9 cellular contexts compared by ENCODE assay signal in the genomic region with DNA sequence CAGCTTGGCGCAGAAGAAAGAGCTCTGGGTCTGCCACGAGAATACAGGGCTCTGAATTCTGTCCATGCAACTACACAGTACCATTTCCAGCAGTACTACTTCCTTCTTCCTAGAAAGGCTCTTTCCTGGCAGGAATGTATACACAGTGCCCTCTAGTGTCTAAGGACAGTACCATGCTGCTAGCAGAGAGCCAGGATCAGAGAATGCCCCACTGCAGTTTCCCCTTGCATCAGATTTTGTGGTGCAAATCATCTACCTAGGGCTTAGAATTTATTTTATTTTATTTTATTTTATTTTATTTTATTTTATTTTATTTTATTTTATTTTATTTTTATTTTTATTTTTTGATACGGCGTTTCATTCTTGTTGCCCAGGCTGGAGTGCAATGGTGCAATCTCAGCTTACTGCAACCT. TPM values are rescaled to one million over a fixed set of nuclear protein-coding genes. Genes with fewer than 3 reads are reported as not detected.
DNase-seq lines count a peak whose midpoint lies in the region; ATAC-seq, FAIRE-seq and TF ChIP-seq lines count a peak whose summit lies in the region.
"Had no signal": no experiment of that assay in that cellular context is flagged by ENCODE, and none has a peak within 500 bp of the region (broad histone marks: within the 10 kb centered on the region; RNA-seq: fewer than 3 reads in every experiment).

No MANE protein-coding gene starts in this region.

- no peak overlapping the region for H3K27ac ChIP-seq in K562 (ENCODE audit: extremely low read depth, low read depth, low read length)

- peak; percentile 98 for FAIRE-seq in K562 (lab: Jason Lieb, UNC)

- H3K36me3 Mint-ChIP-seq in activated T-cell treated with anti-CD3 and anti-CD28 coated beads, Interleukin-2, amount 50 U/mL, for 24 hours (ENCODE audit: low read depth), result no peaks in the 10 kb centered on the region

- CTCF ChIA-PET in K562 (lab: Yijun Ruan, JAX; ENCODE audit: low intra/inter-chr PET ratio), result interaction anchor here (1.0 kb wide), 1 partner anchor 84 kb away, joined by 4 read pairs; no protein-coding TSS in a partner anchor

- ATAC-seq in K562 (peak; percentile 91), mucosa of descending colon (peak; percentile 90), GM21381 (IDR thresholded peaks at IDR 0.05; ENCODE audit: unreplicated experiment) (no peak)

- H3K9me3 Mint-ChIP-seq in activated T-cell treated with anti-CD3 and anti-CD28 coated beads, Interleukin-2, amount 50 U/mL, for 24 hours, result no peaks in the 10 kb centered on the region

- TF ChIP-seq CTCF in GM12872 (IDR thresholded peaks at IDR 0.05; ENCODE audit: insufficient read depth, low read depth, low read length) (peak; percentile 81), K562 (IDR thresholded peaks at IDR 0.05 in 2 of 3, conservative IDR thresholded peaks at IDR 0.05 in 1 of 3; ENCODE audit: insufficient read depth in 2 of 3, low read depth in 1 of 3, low read length in 3 of 3) (peak; percentile 76 to 83 (median 78)), mucosa of descending colon (IDR thresholded peaks at IDR 0.05) (peak; percentile 47)

- no peak overlapping the region for H3K9ac ChIP-seq in K562 (ENCODE audit: insufficient read depth in 1 of 2, low read depth in 2 of 2, low read length in 2 of 2)

- 2% methylated on average over 4 of the region's 4 CpGs for WGBS in K562 (ENCODE audit: insufficient coverage, low coverage, missing lambda C conversion rate)

- DNase-seq in AG08396 (ENCODE audit: low spot score), result peak; percentile 61
- peak; percentile 63 for DNase-seq in NCI-H2171 treated with DMSO at 0.1 percent for 48 hours (lab: John Stamatoyannopoulos, UW)
- peak; percentile 61 to 87 (median 82) for DNase-seq in K562 (ENCODE audit: extremely low read depth in 1 of 4, low spot score in 3 of 4)
- peak in 1 of 3 donors; percentile 23 for DNase-seq in mucosa of descending colon
- DNase-seq in activated T-cell treated with anti-CD3 and anti-CD28 coated beads, Interleukin-2, amount 50 U/mL, for 24 hours, result no peak
- DNase-seq in activated T-cell treated with anti-CD3 and anti-CD28 coated beads, Interleukin-2, amount 50 U/mL, for 1 hour, result no peak

- BruUV-seq in K562 (replicated peaks; lab: Mats Ljungman, UMichigan), result no TSS peak

- intact Hi-C loops in K562 (cut with micrococcal nuclease) (loop anchor here (1.0 kb wide), 1 partner anchor 84 kb away; no protein-coding TSS in a partner anchor), mucosa of descending colon (cut with DNase I, micrococcal nuclease) (no loop called here)

- H3K36me3 ChIP-seq in K562 (ENCODE audit: control insufficient read depth, insufficient read depth, low read length) (no peaks in the 10 kb centered on the region), mucosa of descending colon (ENCODE audit: low read depth) (no peaks in the 10 kb centered on the region)

- no peak overlapping the region for H3K27ac Mint-ChIP-seq in activated T-cell treated with anti-CD3 and anti-CD28 coated beads, Interleukin-2, amount 50 U/mL, for 24 hours

- peaks cover 23 to 56% of the 10 kb centered on the region in 2 experiments; a peak in 4 of 5 replicates for H3K27me3 ChIP-seq in K562 (ENCODE audit: control insufficient read depth in 2 of 2, insufficient read depth in 2 of 2, low read length in 2 of 2)

- POLR2A ChIA-PET in K562 (lab: Yijun Ruan, JAX), result interaction anchor here (0.6 kb wide), 1 partner anchor 17 kb away, joined by 3 read pairs; no protein-coding TSS in a partner anchor

- no peaks in the 10 kb centered on the region for H3K9me1 ChIP-seq in K562 (ENCODE audit: control insufficient read depth, insufficient read depth, low read length)

- H2AFZ ChIP-seq in K562 (ENCODE audit: low read depth, low read length), result no peak overlapping the region

- TF ChIP-seq EP300 in K562 (IDR thresholded peaks at IDR 0.05; ENCODE audit: low read length), result no peak

- peaks cover 28% of the 10 kb centered on the region for H3K27me3 Mint-ChIP-seq in activated T-cell treated with anti-CD3 and anti-CD28 coated beads, Interleukin-2, amount 50 U/mL, for 24 hours

- TF ChIP-seq POLR2A in K562 (conservative IDR thresholded peaks at IDR 0.05), result no peak

- H3K4me1 Mint-ChIP-seq in activated T-cell treated with anti-CD3 and anti-CD28 coated beads, Interleukin-2, amount 50 U/mL, for 24 hours (ENCODE audit: low read depth), result peaks cover 2% of the 10 kb centered on the region

- peaks cover 4% of the 10 kb centered on the region; the same call in 1 of the 2 replicates for H4K20me1 ChIP-seq in K562 (replicated peaks; ENCODE audit: control insufficient read depth, insufficient read depth, low read length)

- H3K4me2 ChIP-seq in K562 (ENCODE audit: insufficient read depth, low read length), result no peak overlapping the region

- H3K4me3 ChIP-seq in K562, result no peak overlapping the region
- H3K4me3 ChIP-seq in mucosa of descending colon, result no peak overlapping the region

- H3K4me1 ChIP-seq in K562 (replicated peaks in 1 of 2; ENCODE audit: control insufficient read depth in 2 of 2, insufficient read depth in 2 of 2, low read length in 2 of 2) (no peaks in the 10 kb centered on the region), mucosa of descending colon (ENCODE audit: low read depth) (no peaks in the 10 kb centered on the region)

- H3K9me3 ChIP-seq in K562 (replicated peaks; ENCODE audit: control insufficient read depth, insufficient read depth, low read depth, low read length) (no peaks in the 10 kb centered on the region), mucosa of descending colon (no peaks in the 10 kb centered on the region)

- H3K79me2 ChIP-seq in K562 (ENCODE audit: control insufficient read depth, insufficient read depth, low read length), result no peaks in the 10 kb centered on the region

- peak; percentile 26 to 86; a peak in 3 of 4 replicates for TF ChIP-seq RAD21 in K562 (CRISPR knock-in tag; conservative IDR thresholded peaks at IDR 0.05 in 1 of 2, IDR thresholded peaks at IDR 0.05 in 1 of 2)

- in situ Hi-C loops in K562 (cut with MboI), result no loop called here

- H3K4me3 Mint-ChIP-seq in activated T-cell treated with anti-CD3 and anti-CD28 coated beads, Interleukin-2, amount 50 U/mL, for 24 hours, result no peak overlapping the region

TF ChIP-seq in K562, 482 proteins besides CTCF, POLR2A, EP300 and RAD21 (continues in another document):
- TF ChIP-seq POU5F1 (IDR thresholded peaks at IDR 0.05; ENCODE audit: borderline replicate concordance, low read depth, low read length, partially characterized antibody), result no peak
- peak in 1 of 2 experiments; percentile 89; a peak in 2 of 3 replicates for TF ChIP-seq CBX3 (IDR thresholded peaks at IDR 0.05; ENCODE audit: borderline replicate concordance in 1 of 2, low read length in 2 of 2)
- TF ChIP-seq GATA2 (CRISPR knock-in tag; IDR thresholded peaks at IDR 0.05), result no peak
- TF ChIP-seq GABPB1 (CRISPR knock-in tag; IDR thresholded peaks at IDR 0.05), result peak; percentile 97
- no peak for TF ChIP-seq MAFG (tag; conservative IDR thresholded peaks at IDR 0.05)
- TF ChIP-seq HDAC3 (IDR thresholded peaks at IDR 0.05; ENCODE audit: borderline replicate concordance, partially characterized antibody), result no peak
- peak; percentile 17 for TF ChIP-seq SP2 (IDR thresholded peaks at IDR 0.05; ENCODE audit: extremely low read depth, low read depth, low read length, poor library complexity, severe bottlenecking)
- TF ChIP-seq ZNF134 (CRISPR knock-in tag; conservative IDR thresholded peaks at IDR 0.05), result no peak
- TF ChIP-seq, protein P1, sequence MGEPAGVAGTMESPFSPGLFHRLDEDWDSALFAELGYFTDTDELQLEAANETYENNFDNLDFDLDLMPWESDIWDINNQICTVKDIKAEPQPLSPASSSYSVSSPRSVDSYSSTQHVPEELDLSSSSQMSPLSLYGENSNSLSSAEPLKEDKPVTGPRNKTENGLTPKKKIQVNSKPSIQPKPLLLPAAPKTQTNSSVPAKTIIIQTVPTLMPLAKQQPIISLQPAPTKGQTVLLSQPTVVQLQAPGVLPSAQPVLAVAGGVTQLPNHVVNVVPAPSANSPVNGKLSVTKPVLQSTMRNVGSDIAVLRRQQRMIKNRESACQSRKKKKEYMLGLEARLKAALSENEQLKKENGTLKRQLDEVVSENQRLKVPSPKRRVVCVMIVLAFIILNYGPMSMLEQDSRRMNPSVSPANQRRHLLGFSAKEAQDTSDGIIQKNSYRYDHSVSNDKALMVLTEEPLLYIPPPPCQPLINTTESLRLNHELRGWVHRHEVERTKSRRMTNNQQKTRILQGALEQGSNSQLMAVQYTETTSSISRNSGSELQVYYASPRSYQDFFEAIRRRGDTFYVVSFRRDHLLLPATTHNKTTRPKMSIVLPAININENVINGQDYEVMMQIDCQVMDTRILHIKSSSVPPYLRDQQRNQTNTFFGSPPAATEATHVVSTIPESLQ (CRISPR knock-in tag; IDR thresholded peaks at IDR 0.05), result no peak
- TF ChIP-seq, protein P2, sequence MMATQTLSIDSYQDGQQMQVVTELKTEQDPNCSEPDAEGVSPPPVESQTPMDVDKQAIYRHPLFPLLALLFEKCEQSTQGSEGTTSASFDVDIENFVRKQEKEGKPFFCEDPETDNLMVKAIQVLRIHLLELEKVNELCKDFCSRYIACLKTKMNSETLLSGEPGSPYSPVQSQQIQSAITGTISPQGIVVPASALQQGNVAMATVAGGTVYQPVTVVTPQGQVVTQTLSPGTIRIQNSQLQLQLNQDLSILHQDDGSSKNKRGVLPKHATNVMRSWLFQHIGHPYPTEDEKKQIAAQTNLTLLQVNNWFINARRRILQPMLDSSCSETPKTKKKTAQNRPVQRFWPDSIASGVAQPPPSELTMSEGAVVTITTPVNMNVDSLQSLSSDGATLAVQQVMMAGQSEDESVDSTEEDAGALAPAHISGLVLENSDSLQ (IDR thresholded peaks at IDR 0.05), result no peak
- peak; percentile 60; the same call in 1 of the 2 replicates for TF ChIP-seq SMC3 (conservative IDR thresholded peaks at IDR 0.05; ENCODE audit: insufficient read depth, low read depth, low read length)
- TF ChIP-seq ZSCAN32 (CRISPR knock-in tag; IDR thresholded peaks at IDR 0.05), result no peak
- TF ChIP-seq BCL6 (CRISPR knock-in tag; IDR thresholded peaks at IDR 0.05), result no peak

RNA-seq across cellular contexts. Expression of a gene that starts 50.8 kb away (rescaled TPM):
- not detected in 2 replicates for total RNA-seq in K562 (2011; cell fraction: chromatin; rRNA removed; ENCODE audit: low replicate concordance)
- total RNA-seq in K562 (2011; cell fraction: nucleolus; rRNA removed), result not detected in 2 replicates
- total RNA-seq in K562 (2011; cell fraction: nucleoplasm; rRNA removed), result not detected in 2 replicates
- total RNA-seq in K562 (2014; rRNA removed) (not detected in 2 replicates), K562 (2014; rRNA removed; fragmentation: Illumina TruSeq; extraction: Trizol) (not detected in 2 replicates), K562 (2015; rRNA removed; fragmentation: Illumina TruSeq; extraction: Trizol) (not detected in 2 replicates), K562 (2021) (not detected in 2 replicates), mucosa of descending colon (not detected)
- polyA plus RNA-seq in K562 (2011; rRNA removed) (not detected in 2 replicates), K562 (2014; fragmentation: Illumina TruSeq; extraction: Trizol) (not detected in 2 replicates), K562 (2014; fragmentation: Nextera tagmentation; extraction: Ambion mirVana) (not detected), K562 (2014; rRNA removed) (not detected in 2 replicates)
- not detected in 2 replicates for polyA plus RNA-seq in K562 (2011; cell fraction: cytosol; rRNA removed)
- not detected in 2 replicates for polyA plus RNA-seq in K562 (2011; cell fraction: nucleus; rRNA removed)
- not detected in 2 replicates for polyA plus RNA-seq in K562 (2012)
- polyA minus RNA-seq in K562 (2011; rRNA and poly(A)+ RNA removed), result not detected in 2 replicates
- polyA minus RNA-seq in K562 (2011; cell fraction: cytosol; rRNA and poly(A)+ RNA removed), result not detected in 2 replicates
- polyA minus RNA-seq in K562 (2011; cell fraction: nucleus; rRNA and poly(A)+ RNA removed), result not detected in 2 replicates
- polyA plus RNA-seq: esophagus had no signal

Comparison
In these comparisons a context has a peak if more than half of its experiments do, and no peak if none do; other contexts are left out.
1. DNase-seq: peak in AG08396 (single experiment), NCI-H2171 treated with DMSO at 0.1 percent for 48 hours (single experiment) and K562 (4 of 4); none in activated T-cell treated with anti-CD3 and anti-CD28 coated beads, Interleukin-2, amount 50 U/mL, for 24 hours (single experiment) and activated T-cell treated with anti-CD3 and anti-CD28 coated beads, Interleukin-2, amount 50 U/mL, for 1 hour (single experiment).
2. Peak in every context shown above with its lines, with median percentiles within 50 percentile points of each other: CTCF ChIP-seq.